ENCODE assay signal across 32 cellular contexts in genomic region chr1:66381626-66382275, GRCh38.
DNase-seq lines count a peak whose midpoint lies in the region; ATAC-seq and TF ChIP-seq lines count a peak whose summit lies in the region.
"Had no signal": no experiment of that assay in that cellular context is flagged by ENCODE, and none has a peak within 500 bp of the region (broad histone marks: within the 10 kb centered on the region; RNA-seq: fewer than 3 reads in every experiment).

No MANE protein-coding gene starts in this region.

- DNase-seq in activated CD4-positive, alpha-beta T cell treated with anti-CD3 and anti-CD28 coated beads, Interleukin-2, amount 10 ng/mL, durations not matched to agents 7 days and 5 days: no peak
- DNase-seq in activated CD4-positive, alpha-beta T cell treated with anti-CD3 and anti-CD28 coated beads, Interleukin-2, amount 50 U/mL, for 1 hour: no peak
- no peak for DNase-seq in WTC11 (ENCODE audit: low spot score)
- DNase-seq in stimulated activated naive B cell treated with anti-CD40 and anti-IgM and Interleukin-4, amounts not matched to agents 10 μg/mL and 1 μg/mL and 100 μg/mL, for 72 hours: no peak
- no peak for DNase-seq in activated naive CD4-positive, alpha-beta T cell treated with anti-CD3 and anti-CD28 coated beads, Interleukin-2, amount 50 U/mL, for 72 hours (ENCODE audit: low spot score in 2 of 2)
- DNase-seq: activated CD8-positive, alpha-beta memory T cell treated with anti-CD3 and anti-CD28 coated beads, Interleukin-2, amount 50 U/mL, for 48 hours; activated effector memory CD4-positive, alpha-beta T cell treated with anti-CD3 and anti-CD28 coated beads, Interleukin-2, amount 50 U/mL, for 16 hours; BE2C; body of pancreas; Calu3; effector CD4-positive, alpha-beta T cell; erythroblast; foreskin fibroblast; GDM1; GM23248; left ventricle myocardium superior; MG63; NCI-H1436; NCI-H748 treated with DMSO at 0.1 percent for 48 hours; PC-3; right cardiac atrium; SHP77 treated with DMSO at 0.1 percent for 48 hours; stimulated activated CD4-positive, alpha-beta T cell treated with anti-CD3 and anti-CD28 coated beads, Interleukin-12 subunit alpha, Interleukin-12 subunit beta, amount 100 ng/mL, for 4 hours; stimulated activated CD4-positive, alpha-beta T cell treated with anti-CD3 and anti-CD28 coated beads, Interleukin-4, amount 100 ng/mL, for 4 hours; T-cell; transverse colon had no signal

- POLR2A ChIA-PET in activated CD4-positive, alpha-beta T cell treated with anti-CD3 and anti-CD28 coated beads, Interleukin-2, amount 10 ng/mL, durations not matched to agents 7 days and 5 days (lab: Charles Lee): no interaction called here
- POLR2A ChIA-PET in WTC11 (lab: Charles Lee): no interaction called here

- no peaks in the 10 kb centered on the region for H3F3A ChIP-seq in Loucy (ENCODE audit: low read depth)

- peaks cover 21% of the 10 kb centered on the region for H3K9me3 ChIP-seq in Loucy (ENCODE audit: insufficient read depth, low read depth, low read length)
- H3K9me3 ChIP-seq: BE2C, body of pancreas had no signal

- no peaks in the 10 kb centered on the region for H3K4me1 ChIP-seq in Loucy (ENCODE audit: insufficient read depth, low read length, poor library complexity, severe bottlenecking)
- H3K4me1 ChIP-seq: BE2C, body of pancreas, parathyroid adenoma, transverse colon had no signal

- H3K27ac Mint-ChIP-seq in activated CD4-positive, alpha-beta T cell treated with anti-CD3 and anti-CD28 coated beads, Interleukin-2, amount 10 ng/mL, durations not matched to agents 7 days and 5 days: peak overlapping the region; percentile 60
- no peak overlapping the region for H3K27ac Mint-ChIP-seq in WTC11
- H3K27ac Mint-ChIP-seq in stimulated activated naive B cell treated with anti-CD40 and anti-IgM and Interleukin-4, amounts not matched to agents 10 μg/mL and 1 μg/mL and 100 μg/mL, for 72 hours: peak overlapping the region; percentile 81
- H3K27ac Mint-ChIP-seq in activated naive CD4-positive, alpha-beta T cell treated with anti-CD3 and anti-CD28 coated beads, Interleukin-2, amount 50 U/mL, for 72 hours: no peak overlapping the region
- H3K27ac Mint-ChIP-seq: nephron had no signal

- no peaks in the 10 kb centered on the region for H3K36me3 ChIP-seq in Loucy (ENCODE audit: insufficient read depth, low read length)
- H3K36me3 ChIP-seq: BE2C, MG63, transverse colon had no signal

- no peaks in the 10 kb centered on the region for H3K27me3 Mint-ChIP-seq in activated CD4-positive, alpha-beta T cell treated with anti-CD3 and anti-CD28 coated beads, Interleukin-2, amount 10 ng/mL, durations not matched to agents 7 days and 5 days
- H3K27me3 Mint-ChIP-seq in WTC11 (ENCODE audit: low read depth): no peaks in the 10 kb centered on the region
- no peaks in the 10 kb centered on the region for H3K27me3 Mint-ChIP-seq in stimulated activated naive B cell treated with anti-CD40 and anti-IgM and Interleukin-4, amounts not matched to agents 10 μg/mL and 1 μg/mL and 100 μg/mL, for 72 hours
- H3K27me3 Mint-ChIP-seq: T-cell had no signal

- no peaks in the 10 kb centered on the region for H3K27me3 ChIP-seq in Loucy (ENCODE audit: insufficient read depth, low read length, poor library complexity, severe bottlenecking)
- H3K27me3 ChIP-seq: BE2C, body of pancreas, hepatocyte, MG63, transverse colon had no signal

- no peaks in the 10 kb centered on the region for H3K9me2 ChIP-seq in Loucy (replicated peaks; ENCODE audit: low read depth, low read length)

- ATAC-seq in WTC11 (peak; percentile 36), GM18868 (IDR thresholded peaks at IDR 0.05; ENCODE audit: unreplicated experiment) (no peak), HG03342 (IDR thresholded peaks at IDR 0.05; ENCODE audit: unreplicated experiment) (no peak)
- ATAC-seq in stimulated activated naive B cell treated with anti-CD40 and anti-IgM and Interleukin-4, amounts not matched to agents 10 μg/mL and 1 μg/mL and 100 μg/mL, for 72 hours (replicated peaks): no peak
- no peak for ATAC-seq in activated naive CD4-positive, alpha-beta T cell treated with anti-CD3 and anti-CD28 coated beads, Interleukin-2, amount 50 U/mL, for 72 hours
- ATAC-seq: body of pancreas, left ventricle myocardium superior, PC-3, right cardiac atrium had no signal

- H3K9ac ChIP-seq in Loucy (ENCODE audit: low read depth, low read length, poor library complexity, severe bottlenecking): no peak overlapping the region
- H3K9ac ChIP-seq: GM23248, parathyroid adenoma had no signal

- H3K4me2 ChIP-seq in Loucy (ENCODE audit: low read depth, low read length, poor library complexity, severe bottlenecking): no peak overlapping the region
- H3K4me2 ChIP-seq: hepatocyte had no signal

- H3K9me3 Mint-ChIP-seq in activated CD4-positive, alpha-beta T cell treated with anti-CD3 and anti-CD28 coated beads, Interleukin-2, amount 10 ng/mL, durations not matched to agents 7 days and 5 days: peaks cover 45% of the 10 kb centered on the region
- peaks cover 46% of the 10 kb centered on the region for H3K9me3 Mint-ChIP-seq in WTC11
- H3K9me3 Mint-ChIP-seq in stimulated activated naive B cell treated with anti-CD40 and anti-IgM and Interleukin-4, amounts not matched to agents 10 μg/mL and 1 μg/mL and 100 μg/mL, for 72 hours: peaks cover 8 to 9% of the 10 kb centered on the region in 2 donors
- H3K9me3 Mint-ChIP-seq in activated naive CD4-positive, alpha-beta T cell treated with anti-CD3 and anti-CD28 coated beads, Interleukin-2, amount 50 U/mL, for 72 hours: peaks cover 11 to 41% of the 10 kb centered on the region in 2 donors

- peaks cover 13% of the 10 kb centered on the region for H3K4me1 Mint-ChIP-seq in activated CD4-positive, alpha-beta T cell treated with anti-CD3 and anti-CD28 coated beads, Interleukin-2, amount 10 ng/mL, durations not matched to agents 7 days and 5 days
- H3K4me1 Mint-ChIP-seq in WTC11: peaks cover 29% of the 10 kb centered on the region
- peaks cover 47 to 69% of the 10 kb centered on the region in 2 donors for H3K4me1 Mint-ChIP-seq in stimulated activated naive B cell treated with anti-CD40 and anti-IgM and Interleukin-4, amounts not matched to agents 10 μg/mL and 1 μg/mL and 100 μg/mL, for 72 hours
- H3K4me1 Mint-ChIP-seq: nephron had no signal

- H3K4me3 Mint-ChIP-seq in activated CD4-positive, alpha-beta T cell treated with anti-CD3 and anti-CD28 coated beads, Interleukin-2, amount 10 ng/mL, durations not matched to agents 7 days and 5 days: no peak overlapping the region
- H3K4me3 Mint-ChIP-seq in WTC11: no peak overlapping the region
- H3K4me3 Mint-ChIP-seq in stimulated activated naive B cell treated with anti-CD40 and anti-IgM and Interleukin-4, amounts not matched to agents 10 μg/mL and 1 μg/mL and 100 μg/mL, for 72 hours: peak overlapping the region in 1 of 2 donors; percentile 69
- H3K4me3 Mint-ChIP-seq: nephron had no signal

- CTCF ChIA-PET in activated CD4-positive, alpha-beta T cell treated with anti-CD3 and anti-CD28 coated beads, Interleukin-2, amount 10 ng/mL, durations not matched to agents 7 days and 5 days (lab: Charles Lee): interaction anchor here (0.7 kb wide), 1 partner anchor 99 kb away, joined by 4 read pairs; no protein-coding TSS in a partner anchor
- CTCF ChIA-PET in WTC11 (lab: Charles Lee): no interaction called here

- no peaks in the 10 kb centered on the region for H4K20me1 ChIP-seq in Loucy (ENCODE audit: insufficient read depth, low read length, poor library complexity, severe bottlenecking)

- peaks cover 15% of the 10 kb centered on the region for H3K36me3 Mint-ChIP-seq in activated CD4-positive, alpha-beta T cell treated with anti-CD3 and anti-CD28 coated beads, Interleukin-2, amount 10 ng/mL, durations not matched to agents 7 days and 5 days (ENCODE audit: low read depth)
- peaks cover 41% of the 10 kb centered on the region for H3K36me3 Mint-ChIP-seq in WTC11
- H3K36me3 Mint-ChIP-seq in stimulated activated naive B cell treated with anti-CD40 and anti-IgM and Interleukin-4, amounts not matched to agents 10 μg/mL and 1 μg/mL and 100 μg/mL, for 72 hours: peaks cover 8 to 18% of the 10 kb centered on the region in 2 donors
- H3K36me3 Mint-ChIP-seq in activated naive CD4-positive, alpha-beta T cell treated with anti-CD3 and anti-CD28 coated beads, Interleukin-2, amount 50 U/mL, for 72 hours: peaks cover 15 to 29% of the 10 kb centered on the region in 2 donors
- H3K36me3 Mint-ChIP-seq: T-cell had no signal

- H3K79me2 ChIP-seq in Loucy (ENCODE audit: insufficient read depth, low read length): no peaks in the 10 kb centered on the region
- H3K79me2 ChIP-seq: hepatocyte, parathyroid adenoma had no signal

- no peak overlapping the region for H3K4me3 ChIP-seq in Loucy (ENCODE audit: low read length, poor library complexity, severe bottlenecking)
- H3K4me3 ChIP-seq: body of pancreas, GM23248, hepatocyte, MG63, transverse colon had no signal

- 0 out of 2 replicates have a peak overlapping the region, but pooled peaks have one; percentile 17 for H2AFZ ChIP-seq in Loucy (ENCODE audit: low read length)
- H2AFZ ChIP-seq: GM23248, hepatocyte, parathyroid adenoma had no signal

- TF ChIP-seq CTCF in Loucy (conservative IDR thresholded peaks at IDR 0.05; ENCODE audit: low read length) (no peak), WTC11 (IDR thresholded peaks at IDR 0.05) (no peak)

TF ChIP-seq in WTC11, 78 proteins besides CTCF, POLR2A, EP300 and RAD21 (continues in another document):
- TF ChIP-seq SOX15 (CRISPR knock-in tag; IDR thresholded peaks at IDR 0.05): no peak
- TF ChIP-seq NR3C1 (CRISPR knock-in tag; conservative IDR thresholded peaks at IDR 0.05; ENCODE audit: low read depth): no peak
- no peak for TF ChIP-seq USF1 (CRISPR knock-in tag; IDR thresholded peaks at IDR 0.05)
- TF ChIP-seq TP53 (CRISPR knock-in tag; IDR thresholded peaks at IDR 0.05): no peak

Comparison
In these comparisons a context has a peak if more than half of its experiments do, and no peak if none do; other contexts are left out.
1. H3K27ac Mint-ChIP-seq: peak in activated CD4-positive, alpha-beta T cell treated with anti-CD3 and anti-CD28 coated beads, Interleukin-2, amount 10 ng/mL, durations not matched to agents 7 days and 5 days (single experiment) and stimulated activated naive B cell treated with anti-CD40 and anti-IgM and Interleukin-4, amounts not matched to agents 10 μg/mL and 1 μg/mL and 100 μg/mL, for 72 hours (single experiment); none in WTC11 (single experiment) and activated naive CD4-positive, alpha-beta T cell treated with anti-CD3 and anti-CD28 coated beads, Interleukin-2, amount 50 U/mL, for 72 hours (0 of 2).